Comparison of ENCODE assay signal across 2 cellular contexts in genomic region chr3:104519468-104519867, GRCh38.
TF ChIP-seq lines count a peak whose summit lies in the region.

No MANE protein-coding gene starts in this region.

TF ChIP-seq in GM12891, 5 proteins besides CTCF, POLR2A, EP300 and RAD21:
- TF ChIP-seq SPI1 (IDR thresholded peaks at IDR 0.05; ENCODE audit: low read depth, low read length) = peak; percentile 32; the same call in 1 of the 2 replicates
- no peak for TF ChIP-seq POLR2AphosphoS5 (IDR thresholded peaks at IDR 0.05; ENCODE audit: low read depth, low read length)

TF ChIP-seq in H1, 55 proteins besides CTCF, POLR2A, EP300 and RAD21:
- no peak for TF ChIP-seq RNF2 (IDR thresholded peaks at IDR 0.05; ENCODE audit: borderline replicate concordance, low read depth, low read length, missing control alignments, poor library complexity, severe bottlenecking)
- no peak for TF ChIP-seq SIRT6 (IDR thresholded peaks at IDR 0.05; ENCODE audit: low read length)
- no peak for TF ChIP-seq CBX5 (IDR thresholded peaks at IDR 0.05; ENCODE audit: low read depth, low read length)
